ENCODE assay signal across 1 cellular context in the genomic region with DNA sequence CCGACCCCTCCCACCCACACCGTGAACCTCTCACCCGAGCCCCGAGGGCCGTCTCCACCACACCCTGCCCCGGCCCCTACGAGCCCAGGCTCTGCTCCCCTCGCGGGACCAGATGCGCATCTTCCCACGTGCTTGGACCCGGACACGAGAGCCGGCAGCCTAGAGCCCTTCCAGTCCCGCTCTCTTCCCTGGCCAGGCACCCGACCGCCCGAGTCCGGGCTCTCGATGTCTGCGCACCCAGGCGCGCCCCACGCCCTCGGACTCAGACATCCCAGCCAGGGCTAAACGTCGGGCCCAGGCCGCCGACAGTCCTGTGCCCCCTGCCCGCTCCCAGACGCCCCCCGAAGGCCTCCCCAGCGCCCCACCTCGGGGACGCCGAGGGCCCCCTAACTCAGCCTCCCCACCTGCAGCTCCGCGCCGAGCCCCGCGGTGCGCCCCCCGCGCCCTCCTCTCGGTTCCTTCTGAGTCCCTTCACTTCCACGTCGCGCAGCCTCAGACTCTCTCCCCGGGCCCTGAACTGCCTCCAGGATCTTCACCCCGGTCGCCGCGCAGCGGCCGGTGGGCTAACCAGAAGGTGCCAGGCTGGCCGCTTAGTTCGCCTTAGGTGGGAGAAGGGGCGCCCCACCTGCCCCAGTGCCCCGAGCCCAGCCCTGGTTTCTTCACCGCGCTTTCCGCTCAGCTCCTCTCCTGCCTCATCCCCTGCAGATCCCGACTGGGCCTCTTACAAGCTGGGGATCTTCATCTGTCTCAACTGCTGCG.
TF ChIP-seq lines count a peak whose summit lies in the region.

No MANE protein-coding gene starts in this region.

TF ChIP-seq in liver, 16 proteins besides CTCF, POLR2A, EP300 and RAD21 (continued from another document):
- no peak for TF ChIP-seq EGR1 (IDR thresholded peaks at IDR 0.05; ENCODE audit: low read depth in 2 of 2)
- TF ChIP-seq TAF1 (conservative IDR thresholded peaks at IDR 0.05) = no peak
- TF ChIP-seq ZBTB33 (IDR thresholded peaks at IDR 0.05) = no peak
- no peak for TF ChIP-seq YY1 (IDR thresholded peaks at IDR 0.05)
- TF ChIP-seq JUND (IDR thresholded peaks at IDR 0.05) = no peak
- TF ChIP-seq FOXA2 (IDR thresholded peaks at IDR 0.05) = no peak
- TF ChIP-seq NR2F2 (IDR thresholded peaks at IDR 0.05) = no peak
- no peak for TF ChIP-seq SP1 (IDR thresholded peaks at IDR 0.05)
- no peak for TF ChIP-seq HNF4G (IDR thresholded peaks at IDR 0.05)
- no peak for TF ChIP-seq GABPA (IDR thresholded peaks at IDR 0.05 in 1 of 2, conservative IDR thresholded peaks at IDR 0.05 in 1 of 2)
- TF ChIP-seq RXRA (IDR thresholded peaks at IDR 0.05) = no peak
- TF ChIP-seq, protein P1, sequence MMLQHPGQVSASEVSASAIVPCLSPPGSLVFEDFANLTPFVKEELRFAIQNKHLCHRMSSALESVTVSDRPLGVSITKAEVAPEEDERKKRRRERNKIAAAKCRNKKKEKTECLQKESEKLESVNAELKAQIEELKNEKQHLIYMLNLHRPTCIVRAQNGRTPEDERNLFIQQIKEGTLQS (IDR thresholded peaks at IDR 0.05) = no peak
TF ChIP-seq in liver: peak in this region for 0.
